ENCODE assay signal across 8 cellular contexts in genomic region chr16:30650369-30651123, GRCh38. TPM values are rescaled to one million over a fixed set of nuclear protein-coding genes. Genes with fewer than 3 reads are reported as not detected.
DNase-seq lines count a peak whose midpoint lies in the region; ATAC-seq and TF ChIP-seq lines count a peak whose summit lies in the region.

TSS of gene PRR14 (plus strand) at chr16:30650960. CDS start at chr16:30651646, 686 bp downstream.

- H3K4me1 ChIP-seq in SK-N-SH (ENCODE audit: control insufficient read depth in 1 of 2, insufficient read depth in 2 of 2, low read depth in 1 of 2, low read length in 1 of 2) (peaks cover 7 to 16% of the 10 kb centered on the region in 2 experiments), gastroesophageal sphincter (peaks cover 0 to 36% (median 11%) of the 10 kb centered on the region in 3 donors), neutrophil (ENCODE audit: control insufficient read depth in 1 of 2, insufficient read depth in 1 of 2, low read depth in 1 of 2, low read length in 1 of 2) (peaks cover 19 to 20% of the 10 kb centered on the region in 2 experiments)

- H3K9me3 ChIP-seq in SK-N-SH (no peaks in the 10 kb centered on the region), gastroesophageal sphincter (no peaks in the 10 kb centered on the region), neutrophil (no peaks in the 10 kb centered on the region)

- TF ChIP-seq EP300 in SK-N-SH (IDR thresholded peaks at IDR 0.05; ENCODE audit: borderline replicate concordance in 1 of 2, low read depth in 1 of 2, low read length in 1 of 2) (no peak; a peak in 1 of 4 replicates), gastroesophageal sphincter (IDR thresholded peaks at IDR 0.05) (no peak)

- peak; percentile 11 to 15 for TF ChIP-seq POLR2A in gastroesophageal sphincter (IDR thresholded peaks at IDR 0.05)

- H4K20me1 ChIP-seq in SK-N-SH (ENCODE audit: insufficient read depth): no peaks in the 10 kb centered on the region

- H3K4me2 ChIP-seq in SK-N-SH: peak within 1 kb of the TSS; percentile 99

- H3K79me2 ChIP-seq in SK-N-SH (ENCODE audit: insufficient read depth): peaks cover 22% of the 10 kb centered on the region

- peak within 1 kb of the TSS; percentile 91 to 99 for H3K4me3 ChIP-seq in SK-N-SH (ENCODE audit: low read depth in 2 of 2, low read length in 1 of 2)
- H3K4me3 ChIP-seq in gastroesophageal sphincter: peak within 1 kb of the TSS; percentile 67 to 77
- peak within 1 kb of the TSS; percentile 89 for H3K4me3 ChIP-seq in neutrophil (ENCODE audit: low read depth in 1 of 2, low read length in 1 of 2)

- peak within 1 kb of the TSS; percentile 95 for H3K9ac ChIP-seq in SK-N-SH

- peaks cover 9% of the 10 kb centered on the region for H3F3A ChIP-seq in SK-N-SH (replicated peaks; ENCODE audit: insufficient read depth)

- peak within 1 kb of the TSS; percentile 99 for H2AFZ ChIP-seq in SK-N-SH (ENCODE audit: low read depth)

- peaks cover 10 to 17% of the 10 kb centered on the region in 2 experiments for H3K36me3 ChIP-seq in SK-N-SH (replicated peaks in 1 of 2; ENCODE audit: control insufficient read depth in 1 of 2, insufficient read depth in 2 of 2, low read length in 1 of 2)
- H3K36me3 ChIP-seq in gastroesophageal sphincter: peaks cover 0 to 34% of the 10 kb centered on the region in 2 donors
- peaks cover 34% of the 10 kb centered on the region for H3K36me3 ChIP-seq in neutrophil

- POLR2A ChIA-PET in SK-N-SH (lab: Yijun Ruan, JAX): interaction anchor here (0.7 to 1.4 kb wide), 6 partner anchors 8 to 123 kb away, joined by 3 to 6 read pairs (median 4); partner anchors contain the start of genes FBRS and ZNF689

- H3K27me3 ChIP-seq in SK-N-SH (ENCODE audit: insufficient read depth) (no peaks in the 10 kb centered on the region), gastroesophageal sphincter (no peaks in the 10 kb centered on the region), neutrophil (no peaks in the 10 kb centered on the region)

- TF ChIP-seq CTCF in SK-N-SH (IDR thresholded peaks at IDR 0.05) (no peak), gastroesophageal sphincter (IDR thresholded peaks at IDR 0.05) (peak in 2 of 4 experiments; percentile 69 to 74), neutrophil (IDR thresholded peaks at IDR 0.05) (peak; percentile 78)

- 11% methylated on average over 34 of the region's 53 CpGs for WGBS in SK-N-SH (ENCODE audit: low lambda C conversion rate)
- WGBS in gastroesophageal sphincter (ENCODE audit: low coverage in 1 of 2), 2 donors: 0 to 2% methylated on average over 10 to 32 of the region's 53 CpGs

- CTCF ChIA-PET in SK-N-SH (lab: Yijun Ruan, JAX): interaction anchor here (0.9 to 1.9 kb wide), 8 partner anchors 9 to 78 kb away, joined by 3 to 12 read pairs (median 4); no protein-coding TSS in a partner anchor

- no peak for TF ChIP-seq RAD21 in SK-N-SH (IDR thresholded peaks at IDR 0.05; ENCODE audit: low read length)

- peak; percentile 93 for DNase-seq in GM04503 (ENCODE audit: low read depth)
- peak; percentile 96 for DNase-seq in NCI-H1048 (lab: John Stamatoyannopoulos, UW)
- peak; percentile 94 for DNase-seq in SK-N-SH
- DNase-seq in activated naive CD4-positive, alpha-beta T cell treated with anti-CD3 and anti-CD28 coated beads, Interleukin-2, amount 50 U/mL, for 16 hours: peak; percentile 98
- DNase-seq in substantia nigra (lab: John Stamatoyannopoulos, UW): peak; percentile 88 to 100 (median 99)

- ATAC-seq in HG02571 (IDR thresholded peaks at IDR 0.05; ENCODE audit: unreplicated experiment) (peak; percentile 65), gastroesophageal sphincter (peak; percentile 95)

- no peaks in the 10 kb centered on the region for H3K9me2 ChIP-seq in SK-N-SH

- H3K27ac ChIP-seq in SK-N-SH (ENCODE audit: low read depth in 2 of 2, low read length in 1 of 2): peak within 1 kb of the TSS; percentile 88 to 95
- peak within 1 kb of the TSS; percentile 93 to 99 (median 96) for H3K27ac ChIP-seq in gastroesophageal sphincter
- peak within 1 kb of the TSS; percentile 95 for H3K27ac ChIP-seq in neutrophil
- H3K27ac ChIP-seq in substantia nigra (ENCODE audit: low read depth, low read length, poor library complexity, severe bottlenecking): peak within 1 kb of the TSS; percentile 90

TF ChIP-seq in SK-N-SH, 30 proteins besides CTCF, POLR2A, EP300 and RAD21:
- peak; percentile 57; the same call in 1 of the 2 replicates for TF ChIP-seq MXI1 (IDR thresholded peaks at IDR 0.05; ENCODE audit: low read depth, low read length)
- TF ChIP-seq, protein P1, sequence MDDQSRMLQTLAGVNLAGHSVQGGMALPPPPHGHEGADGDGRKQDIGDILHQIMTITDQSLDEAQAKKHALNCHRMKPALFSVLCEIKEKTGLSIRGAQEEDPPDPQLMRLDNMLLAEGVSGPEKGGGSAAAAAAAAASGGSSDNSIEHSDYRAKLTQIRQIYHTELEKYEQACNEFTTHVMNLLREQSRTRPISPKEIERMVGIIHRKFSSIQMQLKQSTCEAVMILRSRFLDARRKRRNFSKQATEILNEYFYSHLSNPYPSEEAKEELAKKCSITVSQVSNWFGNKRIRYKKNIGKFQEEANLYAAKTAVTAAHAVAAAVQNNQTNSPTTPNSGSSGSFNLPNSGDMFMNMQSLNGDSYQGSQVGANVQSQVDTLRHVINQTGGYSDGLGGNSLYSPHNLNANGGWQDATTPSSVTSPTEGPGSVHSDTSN (IDR thresholded peaks at IDR 0.05): no peak
- peak; percentile 31; the same call in 1 of the 2 replicates for TF ChIP-seq TCF12 (IDR thresholded peaks at IDR 0.05)
- TF ChIP-seq EZH2phosphoT487 (IDR thresholded peaks at IDR 0.05; ENCODE audit: borderline replicate concordance, low read depth): no peak
- TF ChIP-seq REST (IDR thresholded peaks at IDR 0.05; ENCODE audit: low read depth, low read length): no peak
- TF ChIP-seq RXRA (IDR thresholded peaks at IDR 0.05; ENCODE audit: borderline replicate concordance, low read depth): no peak
- peak; percentile 92 for TF ChIP-seq IRF3 (IDR thresholded peaks at IDR 0.05; ENCODE audit: low read depth, low read length)
- TF ChIP-seq TAF1 (IDR thresholded peaks at IDR 0.05; ENCODE audit: borderline replicate concordance, low read depth, low read length): 0 out of 2 replicates have a peak, but pooled peaks have one; percentile 42
- peak; percentile 88 for TF ChIP-seq ELF1 (IDR thresholded peaks at IDR 0.05)
- no peak for TF ChIP-seq USF1 (IDR thresholded peaks at IDR 0.05; ENCODE audit: borderline replicate concordance, low read depth)
- TF ChIP-seq SIN3A (IDR thresholded peaks at IDR 0.05; ENCODE audit: borderline replicate concordance, low read depth, low read length): peak; percentile 38; the same call in 1 of the 2 replicates
- TF ChIP-seq FOXJ3 (CRISPR knock-in tag; IDR thresholded peaks at IDR 0.05): no peak
- TF ChIP-seq FOXM1 (IDR thresholded peaks at IDR 0.05; ENCODE audit: low read depth): no peak; the same call in none of the 2 replicates
- TF ChIP-seq CHD2 (IDR thresholded peaks at IDR 0.05; ENCODE audit: low read length, partially characterized antibody): peak; percentile 94
- TF ChIP-seq YY1 (IDR thresholded peaks at IDR 0.05; ENCODE audit: low read depth): peak; percentile 100
- peak; percentile 37; the same call in 1 of the 2 replicates for TF ChIP-seq RCOR1 (IDR thresholded peaks at IDR 0.05; ENCODE audit: low read length)

RNA-seq across cellular contexts. Expression of gene PRR14, which starts in this region (rescaled TPM):
- 7.5 and 13.5 TPM in 2 replicates for polyA plus RNA-seq in SK-N-SH (2012; rRNA removed)
- polyA plus RNA-seq in SK-N-SH (2012; cell fraction: cytosol; rRNA removed): 4.5 and 6.4 TPM in 2 replicates
- polyA plus RNA-seq in SK-N-SH (2012; cell fraction: nucleus; rRNA removed): 47.6 and 99.3 TPM in 2 replicates
- 10 to 100 TPM; 21.7 to 49.2 (median 41.8) TPM for total RNA-seq in gastroesophageal sphincter

Comparison
In these comparisons a context has a peak if more than half of its experiments do, and no peak if none do; other contexts are left out.
1. Peak in every context shown above with its lines: DNase-seq, ATAC-seq, H3K4me3 ChIP-seq and H3K27ac ChIP-seq.